In the genomic region with DNA sequence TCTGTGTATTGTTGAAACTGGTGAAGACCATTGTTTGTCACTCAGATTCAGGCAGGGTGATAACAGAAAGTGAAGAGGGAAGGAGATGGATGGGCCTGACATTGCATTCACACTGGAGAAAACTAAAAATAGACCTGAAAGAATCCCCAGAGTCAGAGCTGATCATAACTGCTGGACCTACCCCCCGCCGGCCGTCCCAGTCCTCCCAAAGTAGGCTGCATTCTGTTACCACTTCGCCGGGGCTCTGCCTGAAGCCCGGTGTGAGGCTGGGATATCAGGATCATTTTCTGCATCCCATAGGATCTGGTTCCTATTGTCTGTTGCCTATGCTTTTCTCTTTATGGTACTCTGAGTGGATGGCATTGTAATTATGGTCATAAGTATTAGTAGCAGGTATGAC, we compare ENCODE assay signal across 21 cellular contexts.
"Had no signal": no experiment of that assay in that cellular context is flagged by ENCODE, and none has a peak within 500 bp of the region (broad histone marks: within the 10 kb centered on the region; RNA-seq: fewer than 3 reads in every experiment).

No MANE protein-coding gene starts in this region.

- H3K27me3 ChIP-seq: body of pancreas, esophagus squamous epithelium, gastrocnemius medialis, pancreas, thyroid gland had no signal

- H3K4me1 Mint-ChIP-seq: natural killer cell, T-helper 17 cell had no signal

- H3K4me3 Mint-ChIP-seq: activated CD4-positive, alpha-beta memory T cell treated with anti-CD3 and anti-CD28 coated beads for 36 hours; activated naive CD4-positive, alpha-beta T cell treated with anti-CD3 and anti-CD28 coated beads for 36 hours; activated T-cell treated with anti-CD3 and anti-CD28 coated beads, Interleukin-2, amount 50 U/mL, for 72 hours; natural killer cell; T-helper 17 cell had no signal

- H3K9me3 ChIP-seq: body of pancreas, esophagus squamous epithelium, gastrocnemius medialis, pancreas, thyroid gland had no signal

- H3K36me3 Mint-ChIP-seq: activated CD4-positive, alpha-beta memory T cell treated with anti-CD3 and anti-CD28 coated beads for 36 hours; natural killer cell had no signal

- H3K9me3 Mint-ChIP-seq: activated CD4-positive, alpha-beta memory T cell treated with anti-CD3 and anti-CD28 coated beads for 36 hours; activated naive CD4-positive, alpha-beta T cell treated with anti-CD3 and anti-CD28 coated beads for 36 hours; activated T-cell treated with anti-CD3 and anti-CD28 coated beads, Interleukin-2, amount 50 U/mL, for 72 hours; natural killer cell had no signal

- DNase-seq: activated CD4-positive, alpha-beta memory T cell treated with anti-CD3 and anti-CD28 coated beads for 36 hours; activated CD4-positive, alpha-beta T cell treated with anti-CD3 and anti-CD28 coated beads for 48 hours; activated effector memory CD4-positive, alpha-beta T cell treated with Interleukin-2 at 50 U/mL for 16 hours; activated naive CD4-positive, alpha-beta T cell treated with anti-CD3 and anti-CD28 coated beads for 36 hours; activated T-cell treated with anti-CD3 and anti-CD28 coated beads, Interleukin-2, amount 50 U/mL, for 72 hours; body of pancreas; caudate nucleus; esophagus squamous epithelium; gastrocnemius medialis; head of caudate nucleus; left ventricle myocardium superior; mammary epithelial cell; midbrain; natural killer cell; pancreas; right cardiac atrium; stimulated activated CD4-positive, alpha-beta T cell treated with anti-CD3 and anti-CD28 coated beads, Interleukin-12 subunit alpha, Interleukin-12 subunit beta, amount 100 ng/mL, for 4 hours; stimulated activated CD4-positive, alpha-beta T cell treated with anti-CD3 and anti-CD28 coated beads, Interleukin-4, amount 100 ng/mL, for 4 hours; stimulated activated naive CD8-positive, alpha-beta T cell treated with anti-CD3 and anti-CD28 coated beads, Interleukin-15, Interleukin-2, amounts not matched to agents 100 U/mL and 50 U/mL, for 24 hours; T-helper 17 cell; thyroid gland had no signal

- H3K27ac ChIP-seq: body of pancreas, esophagus squamous epithelium, gastrocnemius medialis, pancreas, thyroid gland had no signal

- ATAC-seq: activated T-cell treated with anti-CD3 and anti-CD28 coated beads, Interleukin-2, amount 50 U/mL, for 72 hours; body of pancreas; gastrocnemius medialis; left ventricle myocardium superior; natural killer cell; pancreas; right cardiac atrium; stimulated activated naive CD8-positive, alpha-beta T cell treated with anti-CD3 and anti-CD28 coated beads, Interleukin-15, Interleukin-2, amounts not matched to agents 100 U/mL and 50 U/mL, for 24 hours; T-helper 17 cell had no signal

- H3K4me1 ChIP-seq: body of pancreas, esophagus squamous epithelium, gastrocnemius medialis, pancreas, thyroid gland had no signal

- H3K36me3 ChIP-seq: esophagus squamous epithelium, gastrocnemius medialis, pancreas, thyroid gland had no signal

- H3K4me3 ChIP-seq: body of pancreas, esophagus squamous epithelium, gastrocnemius medialis, pancreas, thyroid gland had no signal

- H3K27ac Mint-ChIP-seq: activated CD4-positive, alpha-beta memory T cell treated with anti-CD3 and anti-CD28 coated beads for 36 hours; activated naive CD4-positive, alpha-beta T cell treated with anti-CD3 and anti-CD28 coated beads for 36 hours; activated T-cell treated with anti-CD3 and anti-CD28 coated beads, Interleukin-2, amount 50 U/mL, for 72 hours; natural killer cell; T-helper 17 cell had no signal
